ENCODE assay signal across 9 cellular contexts in genomic region chr1:9652379-9653194, GRCh38. TPM values are rescaled to one million over a fixed set of nuclear protein-coding genes. Genes with fewer than 3 reads are reported as not detected.
DNase-seq lines count a peak whose midpoint lies in the region; ATAC-seq and TF ChIP-seq lines count a peak whose summit lies in the region.
"Had no signal": no experiment of that assay in that cellular context is flagged by ENCODE, and none has a peak within 500 bp of the region (broad histone marks: within the 10 kb centered on the region; RNA-seq: fewer than 3 reads in every experiment).

No MANE protein-coding gene starts in this region.

- peak overlapping the region; percentile 61 for H3K4me2 ChIP-seq in SU-DHL-6 (ENCODE audit: low read depth, low read length, poor library complexity, severe bottlenecking)

- DNase-seq in DMS 273 (lab: John Stamatoyannopoulos, UW; ENCODE audit: unreplicated experiment) = peak; percentile 64
- DNase-seq in DMS 273 treated with DMSO at 0.1 percent for 48 hours (lab: John Stamatoyannopoulos, UW) = no peak
- DNase-seq in astrocyte of the cerebellum (ENCODE audit: low read depth) = no peak
- DNase-seq in lower leg skin (ENCODE audit: low spot score in 2 of 2) = no peak

- no peak for ATAC-seq in HG03159 (IDR thresholded peaks at IDR 0.05; ENCODE audit: unreplicated experiment)
- no peak for ATAC-seq in GM18498 (IDR thresholded peaks at IDR 0.05; ENCODE audit: unreplicated experiment)

- peak; percentile 27 for TF ChIP-seq CTCF in SU-DHL-6 (IDR thresholded peaks at IDR 0.05; ENCODE audit: insufficient read depth, low read length, poor library complexity, severe bottlenecking)
- no peak for TF ChIP-seq CTCF in astrocyte of the cerebellum (IDR thresholded peaks at IDR 0.05; ENCODE audit: low read depth, low read length, missing control alignments)
- TF ChIP-seq CTCF in lower leg skin (IDR thresholded peaks at IDR 0.05) = no peak

- intact Hi-C loops in lower leg skin (cut with DNase I; ENCODE audit: low total_unique reads) = no loop called here

- peaks cover 34% of the 10 kb centered on the region for H3F3A ChIP-seq in SU-DHL-6 (ENCODE audit: insufficient read depth)

- in situ Hi-C loops in astrocyte of the cerebellum (cut with HindIII; ENCODE audit: low sequenced_read_pairs) = no loop called here

- TF ChIP-seq POLR2A in lower leg skin (IDR thresholded peaks at IDR 0.05) = no peak

- WGBS in lower leg skin, 2 donors = 10 to 13% methylated on average over 48 to 55 of the region's 55 CpGs

- no peaks in the 10 kb centered on the region for H3K9me2 ChIP-seq in SU-DHL-6 (replicated peaks; ENCODE audit: insufficient read depth, low read length)

- H3K4me3 ChIP-seq in SU-DHL-6 (ENCODE audit: insufficient read depth, low read length, poor library complexity, severe bottlenecking) = peak overlapping the region; percentile 54
- peak overlapping the region; percentile 33 for H3K4me3 ChIP-seq in astrocyte of the cerebellum (ENCODE audit: low read depth, low read length)
- peak overlapping the region; percentile 48 for H3K4me3 ChIP-seq in lower leg skin (ENCODE audit: low read depth, poor library complexity, severe bottlenecking)
- H3K4me3 ChIP-seq in subcutaneous abdominal adipose tissue (ENCODE audit: low read depth in 1 of 5, low read length in 5 of 5) = peak overlapping the region in 4 of 5 donors; percentile 13 to 72 (median 48)

- peak overlapping the region; percentile 71 for H2AFZ ChIP-seq in SU-DHL-6 (ENCODE audit: low read depth, low read length, severe bottlenecking)

- H3K27me3 ChIP-seq in SU-DHL-6 (ENCODE audit: low read length) (no peaks in the 10 kb centered on the region), subcutaneous abdominal adipose tissue (ENCODE audit: control insufficient read depth in 5 of 5, insufficient read depth in 4 of 5, low read length in 5 of 5) (peaks cover 4 to 29% (median 7%) of the 10 kb centered on the region in 5 donors)

- H3K27ac ChIP-seq in SU-DHL-6 (ENCODE audit: low read depth, low read length) (peak overlapping the region; percentile 90), subcutaneous abdominal adipose tissue (ENCODE audit: low read depth, low read length) (no peak overlapping the region)
- H3K27ac ChIP-seq: 22Rv1 had no signal

- no peaks in the 10 kb centered on the region for H3K36me3 ChIP-seq in SU-DHL-6 (ENCODE audit: low read length)
- no peaks in the 10 kb centered on the region for H3K36me3 ChIP-seq in subcutaneous abdominal adipose tissue (ENCODE audit: control insufficient read depth in 5 of 5, insufficient read depth in 5 of 5, low read length in 5 of 5)

- H3K4me1 ChIP-seq in subcutaneous abdominal adipose tissue (ENCODE audit: control insufficient read depth in 5 of 5, insufficient read depth in 5 of 5, low read length in 5 of 5) = peaks cover 0 to 37% (median 15%) of the 10 kb centered on the region in 5 donors

- H3K9me3 ChIP-seq in SU-DHL-6 (ENCODE audit: insufficient read depth, low read length) (no peaks in the 10 kb centered on the region), subcutaneous abdominal adipose tissue (ENCODE audit: control insufficient read depth in 5 of 5, low read length in 5 of 5) (no peaks in the 10 kb centered on the region)

- H3K9ac ChIP-seq in SU-DHL-6 (ENCODE audit: low read length) (peak overlapping the region; percentile 92), subcutaneous abdominal adipose tissue (ENCODE audit: low read length in 5 of 5) (peak overlapping the region in 1 of 5 donors; percentile 17)

- peaks cover 19% of the 10 kb centered on the region for H3K79me2 ChIP-seq in SU-DHL-6 (ENCODE audit: insufficient read depth, low read length)

- H4K20me1 ChIP-seq in SU-DHL-6 (ENCODE audit: low read depth, low read length) = no peaks in the 10 kb centered on the region

RNA-seq across cellular contexts. Expression of gene PIK3CD, which starts 1.1 kb away (rescaled TPM):
- 1 to 10 TPM; 4.2 to 5.4 (median 5.0) TPM for total RNA-seq in lower leg skin
